28 cellular contexts compared by ENCODE assay signal in the genomic region with DNA sequence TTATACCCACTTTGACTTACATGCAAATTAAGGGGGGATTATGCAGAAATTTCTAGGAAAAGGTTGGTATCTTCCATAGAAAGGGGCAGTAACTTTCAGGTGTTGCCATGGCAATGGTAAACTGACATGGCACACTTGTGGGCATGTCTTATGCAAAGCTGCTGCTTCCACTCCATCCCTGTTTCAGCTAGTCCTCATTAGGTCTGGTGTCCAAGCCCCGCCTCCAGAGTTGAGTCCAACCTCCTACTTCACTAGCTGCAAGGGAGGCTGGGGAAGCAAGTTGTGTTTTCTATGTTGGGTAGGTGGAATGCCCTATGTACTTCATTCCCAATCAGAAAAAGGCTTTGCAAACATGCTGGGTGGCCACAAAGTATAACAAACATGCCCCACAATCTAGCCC. TPM values are rescaled to one million over a fixed set of nuclear protein-coding genes. Genes with fewer than 3 reads are reported as not detected.
"Had no signal": no experiment of that assay in that cellular context is flagged by ENCODE, and none has a peak within 500 bp of the region (broad histone marks: within the 10 kb centered on the region; RNA-seq: fewer than 3 reads in every experiment).

No MANE protein-coding gene starts in this region.

- H3K4me3 ChIP-seq: SK-N-MC had no signal

- H3K27ac ChIP-seq: KMS-11, SK-N-MC, VCaP had no signal

- ATAC-seq: activated CD4-positive, alpha-beta T cell treated with anti-CD3 and anti-CD28 coated beads for 36 hours; activated naive CD4-positive, alpha-beta T cell treated with anti-CD3 and anti-CD28 coated beads, Interleukin-2, amount 50 U/mL, for 72 hours; activated naive CD8-positive, alpha-beta T cell treated with anti-CD3 and anti-CD28 coated beads, Interleukin-2, amount 50 U/mL, for 24 hours; Panc1; Right ventricle myocardium inferior; T-cell had no signal

- H3K9ac ChIP-seq: KMS-11 had no signal

- DNase-seq: activated CD4-positive, alpha-beta memory T cell treated with anti-CD3 and anti-CD28 coated beads, Interleukin-2, amount 10 ng/mL, durations not matched to agents 7 days and 5 days; activated CD4-positive, alpha-beta T cell treated with anti-CD3 and anti-CD28 coated beads for 36 hours; activated CD4-positive, alpha-beta T cell treated with anti-CD3 and anti-CD28 coated beads, Interleukin-2, amount 50 U/mL, for 1 hour; activated naive CD4-positive, alpha-beta T cell treated with Interleukin-2 at 50 U/mL for 16 hours; activated naive CD8-positive, alpha-beta T cell treated with anti-CD3 and anti-CD28 coated beads, Interleukin-2, amount 50 U/mL, for 24 hours; activated T-cell treated with anti-CD3 and anti-CD28 coated beads, Interleukin-2, amount 50 U/mL, for 1 hour; amniotic stem cell; NCI-H1092; NCI-H1417; NCI-H1930; NCI-H2107; NCI-H345; NCI-H510A; NCI-H526 treated with DMSO at 0.1 percent for 48 hours; NCI-H82; RPMI8226; T-helper 2 cell; T1000 had no signal

- H3K4me2 ChIP-seq: KMS-11 had no signal

RNA-seq across cellular contexts. Expression of gene KLHL40, which starts 14.7 kb away (rescaled TPM):
- total RNA-seq: activated CD4-positive, alpha-beta memory T cell treated with anti-CD3 and anti-CD28 coated beads, Interleukin-2, amount 10 ng/mL, durations not matched to agents 7 days and 5 days; activated CD4-positive, alpha-beta T cell treated with anti-CD3 and anti-CD28 coated beads for 36 hours; activated naive CD4-positive, alpha-beta T cell treated with anti-CD3 and anti-CD28 coated beads, Interleukin-2, amount 50 U/mL, for 72 hours; astrocyte; MCF 10A; OCI-LY7; Right ventricle myocardium inferior; T-cell had no signal

RNA-seq across cellular contexts. Expression of gene HHATL, which starts 31.9 kb away (rescaled TPM):
- total RNA-seq: activated CD4-positive, alpha-beta T cell treated with anti-CD3 and anti-CD28 coated beads for 36 hours; activated naive CD4-positive, alpha-beta T cell treated with anti-CD3 and anti-CD28 coated beads, Interleukin-2, amount 50 U/mL, for 72 hours; astrocyte; MCF 10A; OCI-LY7; T-cell had no signal
